In genomic region chr5:91109634-91110033, GRCh38 we compare ENCODE assay signal across 21 cellular contexts.
DNase-seq lines count a peak whose midpoint lies in the region; ATAC-seq and TF ChIP-seq lines count a peak whose summit lies in the region.
"Had no signal": no experiment of that assay in that cellular context is flagged by ENCODE, and none has a peak within 500 bp of the region (broad histone marks: within the 10 kb centered on the region; RNA-seq: fewer than 3 reads in every experiment).

No MANE protein-coding gene starts in this region.

- no peaks in the 10 kb centered on the region for H3K36me3 Mint-ChIP-seq in activated CD8-positive, alpha-beta T cell treated with anti-CD3 and anti-CD28 coated beads for 36 hours (ENCODE audit: low read depth)
- peaks cover 13% of the 10 kb centered on the region for H3K36me3 Mint-ChIP-seq in mesothelial cell of epicardium
- H3K36me3 Mint-ChIP-seq: activated naive CD8-positive, alpha-beta T cell treated with anti-CD3 and anti-CD28 coated beads for 36 hours had no signal

- H3K27ac Mint-ChIP-seq in activated CD8-positive, alpha-beta T cell treated with anti-CD3 and anti-CD28 coated beads for 36 hours, result no peak overlapping the region
- no peak overlapping the region for H3K27ac Mint-ChIP-seq in mesothelial cell of epicardium
- H3K27ac Mint-ChIP-seq: activated naive CD8-positive, alpha-beta T cell treated with anti-CD3 and anti-CD28 coated beads for 36 hours; activated T-helper 1 cell treated with anti-CD3 and anti-CD28 coated beads, Interleukin-12 subunit alpha, Interleukin-12 subunit beta, Interleukin-2, Interleukin-4 antibody, amounts not matched to agents 30 ng/mL and 10 ng/mL and 1 ng/mL, durations not matched to agents 14 hours and 24 hours and 36 hours; B cell had no signal

- TF ChIP-seq CTCF in fibroblast of mammary gland (conservative IDR thresholded peaks at IDR 0.05; ENCODE audit: control insufficient read depth, insufficient read depth, low read depth, low read length) (peak; percentile 27), parathyroid adenoma (IDR thresholded peaks at IDR 0.05) (no peak), mesothelial cell of epicardium (IDR thresholded peaks at IDR 0.05; ENCODE audit: unreplicated experiment) (no peak), gastrocnemius medialis (IDR thresholded peaks at IDR 0.05 in 4 of 5, conservative IDR thresholded peaks at IDR 0.05 in 1 of 5) (no peak)
- no peak for TF ChIP-seq CTCF in activated CD8-positive, alpha-beta T cell treated with anti-CD3 and anti-CD28 coated beads for 36 hours (IDR thresholded peaks at IDR 0.05)

- intact Hi-C loops in activated CD8-positive, alpha-beta T cell treated with anti-CD3 and anti-CD28 coated beads for 36 hours (cut with micrococcal nuclease), result loop anchor here (10.0 kb wide), 1 partner anchor 305 kb away; no protein-coding TSS in a partner anchor
- intact Hi-C loops in gastrocnemius medialis (cut with DNase I; ENCODE audit: low total_unique reads), result loop anchor here (2.0 to 5.0 kb wide), 2 partner anchors 92 to 203 kb away; no protein-coding TSS in a partner anchor

- no peak for TF ChIP-seq POLR2A in gastrocnemius medialis (IDR thresholded peaks at IDR 0.05)

- no peaks in the 10 kb centered on the region for H3K36me3 ChIP-seq in GM23248 (ENCODE audit: low read depth)
- H3K36me3 ChIP-seq in parathyroid adenoma (ENCODE audit: control insufficient read depth, insufficient read depth, low read length), result no peaks in the 10 kb centered on the region
- H3K36me3 ChIP-seq in gastrocnemius medialis, result no peaks in the 10 kb centered on the region
- H3K36me3 ChIP-seq: SJSA1 had no signal

- WGBS in GM23248 (ENCODE audit: low coverage in 1 of 2, low lambda C conversion rate in 2 of 2, missing lambda C conversion rate in 2 of 2), 2 experiments, result 56 to 76% methylated on average over 1 of the region's 1 CpG

- DNase-seq in GM23248 (peak; percentile 25), astrocyte of the hippocampus (ENCODE audit: low read depth, low spot score) (peak; percentile 51), fibroblast of mammary gland (ENCODE audit: low read depth) (peak; percentile 52), superior temporal gyrus (ENCODE audit: extremely low spot score) (no peak), mesothelial cell of epicardium (ENCODE audit: low spot score in 2 of 2, unreplicated experiment in 2 of 2) (no peak), gastrocnemius medialis (no peak)
- no peak for DNase-seq in activated CD8-positive, alpha-beta T cell treated with anti-CD3 and anti-CD28 coated beads for 36 hours
- DNase-seq: activated CD4-positive, alpha-beta T cell treated with anti-CD3 and anti-CD28 coated beads for 1 hour; activated naive CD8-positive, alpha-beta T cell treated with anti-CD3 and anti-CD28 coated beads for 36 hours; effector memory CD4-positive, alpha-beta T cell; KBM-7; left colon; NCI-H1092 treated with DMSO at 0.1 percent for 48 hours; NCI-H526 treated with DMSO at 0.1 percent for 48 hours; nucleus accumbens; OCI-M1; stimulated activated CD4-positive, alpha-beta T cell treated with anti-CD3 and anti-CD28 coated beads, Interleukin-2, amount 100 ng/mL, for 48 hours had no signal

- CTCF ChIA-PET in activated CD8-positive, alpha-beta T cell treated with anti-CD3 and anti-CD28 coated beads for 36 hours (lab: Charles Lee), result interaction anchor here (1.0 kb wide), 1 partner anchor 384 kb away, joined by 3 read pairs; no protein-coding TSS in a partner anchor

- H3K4me3 Mint-ChIP-seq in activated CD8-positive, alpha-beta T cell treated with anti-CD3 and anti-CD28 coated beads for 36 hours, result no peak overlapping the region
- no peak overlapping the region for H3K4me3 Mint-ChIP-seq in mesothelial cell of epicardium
- H3K4me3 Mint-ChIP-seq: activated naive CD8-positive, alpha-beta T cell treated with anti-CD3 and anti-CD28 coated beads for 36 hours; activated T-helper 1 cell treated with anti-CD3 and anti-CD28 coated beads, Interleukin-12 subunit alpha, Interleukin-12 subunit beta, Interleukin-2, Interleukin-4 antibody, amounts not matched to agents 30 ng/mL and 10 ng/mL and 1 ng/mL, durations not matched to agents 14 hours and 24 hours and 36 hours; B cell had no signal

- ATAC-seq in activated CD8-positive, alpha-beta T cell treated with anti-CD3 and anti-CD28 coated beads for 36 hours, result no peak
- no peak for ATAC-seq in gastrocnemius medialis
- ATAC-seq: left colon had no signal

- H3K9me3 ChIP-seq in GM23248 (ENCODE audit: low read depth), result no peaks in the 10 kb centered on the region
- H3K9me3 ChIP-seq in parathyroid adenoma (ENCODE audit: control insufficient read depth, low read length), result no peaks in the 10 kb centered on the region
- H3K9me3 ChIP-seq in gastrocnemius medialis, result no peaks in the 10 kb centered on the region
- H3K9me3 ChIP-seq: SJSA1 had no signal

- no peaks in the 10 kb centered on the region for H3K9me2 ChIP-seq in GM23248 (ENCODE audit: insufficient read depth)

- peaks cover 5% of the 10 kb centered on the region for H3K9me3 Mint-ChIP-seq in activated CD8-positive, alpha-beta T cell treated with anti-CD3 and anti-CD28 coated beads for 36 hours
- peaks cover 11% of the 10 kb centered on the region for H3K9me3 Mint-ChIP-seq in mesothelial cell of epicardium
- H3K9me3 Mint-ChIP-seq: activated T-helper 1 cell treated with anti-CD3 and anti-CD28 coated beads, Interleukin-12 subunit alpha, Interleukin-12 subunit beta, Interleukin-2, Interleukin-4 antibody, amounts not matched to agents 30 ng/mL and 10 ng/mL and 1 ng/mL, durations not matched to agents 14 hours and 24 hours and 36 hours had no signal

- no peak overlapping the region for H2AFZ ChIP-seq in GM23248
- peak overlapping the region; percentile 8 for H2AFZ ChIP-seq in parathyroid adenoma

- no peaks in the 10 kb centered on the region for H3K4me1 Mint-ChIP-seq in activated CD8-positive, alpha-beta T cell treated with anti-CD3 and anti-CD28 coated beads for 36 hours (ENCODE audit: low read depth)
- H3K4me1 Mint-ChIP-seq in mesothelial cell of epicardium, result peaks cover 1% of the 10 kb centered on the region
- H3K4me1 Mint-ChIP-seq: B cell had no signal

- POLR2A ChIA-PET in activated CD8-positive, alpha-beta T cell treated with anti-CD3 and anti-CD28 coated beads for 36 hours (lab: Charles Lee), result no interaction called here

- H4K20me1 ChIP-seq in GM23248 (ENCODE audit: insufficient read depth), result no peaks in the 10 kb centered on the region

- no peaks in the 10 kb centered on the region for H3K27me3 Mint-ChIP-seq in activated CD8-positive, alpha-beta T cell treated with anti-CD3 and anti-CD28 coated beads for 36 hours
- H3K27me3 Mint-ChIP-seq in mesothelial cell of epicardium (ENCODE audit: low read depth), result no peaks in the 10 kb centered on the region

- H3K79me2 ChIP-seq in GM23248 (ENCODE audit: insufficient read depth) (no peaks in the 10 kb centered on the region), parathyroid adenoma (no peaks in the 10 kb centered on the region)

- H3K4me3 ChIP-seq in GM23248 (no peak overlapping the region), fibroblast of mammary gland (ENCODE audit: control insufficient read depth, low read depth, low read length) (no peak overlapping the region), parathyroid adenoma (ENCODE audit: low read depth, low read length) (no peak overlapping the region), gastrocnemius medialis (no peak overlapping the region)
- H3K4me3 ChIP-seq: SJSA1 had no signal

- H3K27me3 ChIP-seq in GM23248 (replicated peaks; ENCODE audit: insufficient read depth), result no peaks in the 10 kb centered on the region
- H3K27me3 ChIP-seq in parathyroid adenoma (ENCODE audit: control insufficient read depth, insufficient read depth, low read length), result no peaks in the 10 kb centered on the region
- H3K27me3 ChIP-seq in gastrocnemius medialis, result no peaks in the 10 kb centered on the region
- H3K27me3 ChIP-seq: SJSA1 had no signal

- H3K4me2 ChIP-seq in GM23248 (ENCODE audit: unreplicated experiment) (no peak overlapping the region), parathyroid adenoma (ENCODE audit: low read length) (no peak overlapping the region)

- H3K4me1 ChIP-seq in GM23248 (ENCODE audit: insufficient read depth) (peaks cover 10% of the 10 kb centered on the region; the same call in 1 of the 2 replicates), parathyroid adenoma (no peaks in the 10 kb centered on the region), gastrocnemius medialis (peaks cover 19 to 20% of the 10 kb centered on the region in 2 donors)
- H3K4me1 ChIP-seq: SJSA1 had no signal

- H3K27ac ChIP-seq in GM23248 (no peak overlapping the region), parathyroid adenoma (no peak overlapping the region), gastrocnemius medialis (no peak overlapping the region)
- H3K27ac ChIP-seq: SJSA1 had no signal

- no peak overlapping the region for H3K9ac ChIP-seq in GM23248
- no peak overlapping the region for H3K9ac ChIP-seq in parathyroid adenoma

- H3F3A ChIP-seq in GM23248 (ENCODE audit: insufficient read depth), result no peaks in the 10 kb centered on the region

- in situ Hi-C loops in GM23248 (cut with MboI) (no loop called here), gastrocnemius medialis (cut with MboI; ENCODE audit: low sequenced_read_pairs in 4 of 4) (loop anchor here in 2 of 4 donors (5.0 to 10.0 kb wide), 5 partner anchors 85 to 278 kb away; no protein-coding TSS in a partner anchor)

Comparison
In these comparisons a context has a peak if more than half of its experiments do, and no peak if none do; other contexts are left out.
1. DNase-seq: peak in GM23248 (single experiment), astrocyte of the hippocampus (single experiment) and fibroblast of mammary gland (single experiment); none in activated CD8-positive, alpha-beta T cell treated with anti-CD3 and anti-CD28 coated beads for 36 hours (single experiment), superior temporal gyrus (single experiment), mesothelial cell of epicardium (0 of 2) and gastrocnemius medialis (0 of 2).